13 cellular contexts compared by ENCODE assay signal in genomic region chr7:119256446-119257131, GRCh38.
"Had no signal": no experiment of that assay in that cellular context is flagged by ENCODE, and none has a peak within 500 bp of the region (broad histone marks: within the 10 kb centered on the region; RNA-seq: fewer than 3 reads in every experiment).

No MANE protein-coding gene starts in this region.

- H3K36me3 ChIP-seq: esophagus squamous epithelium, heart right ventricle had no signal

- H3K27ac ChIP-seq: esophagus squamous epithelium, heart right ventricle, parathyroid adenoma, testis had no signal

- DNase-seq: activated CD4-positive, CD25-positive, alpha-beta regulatory T cell; activated T-cell treated with anti-CD3 and anti-CD28 coated beads, Interleukin-2, amount 50 U/mL, for 1 hour; amniotic stem cell; esophagus squamous epithelium; foreskin melanocyte; heart right ventricle; naive B cell; stimulated activated CD4-positive, alpha-beta T cell treated with anti-CD3 and anti-CD28 coated beads, Interleukin-15, amount 100 ng/mL, for 24 hours; stimulated activated CD4-positive, alpha-beta T cell treated with anti-CD3 and anti-CD28 coated beads, Interleukin-4, amount 100 ng/mL, for 24 hours; stimulated activated naive CD8-positive, alpha-beta T cell treated with anti-CD3 and anti-CD28 coated beads, Interleukin-15, amount 100 ng/mL, for 72 hours; testis had no signal

- H3K27me3 ChIP-seq: dorsolateral prefrontal cortex, esophagus squamous epithelium, heart right ventricle, testis had no signal

- ATAC-seq: heart right ventricle; stimulated activated naive CD8-positive, alpha-beta T cell treated with anti-CD3 and anti-CD28 coated beads, Interleukin-15, amount 100 ng/mL, for 72 hours had no signal

- H3K9me3 ChIP-seq: esophagus squamous epithelium, heart right ventricle, testis had no signal

- H3K4me1 ChIP-seq: heart right ventricle, parathyroid adenoma, testis had no signal

- H3K4me3 ChIP-seq: dorsolateral prefrontal cortex, esophagus squamous epithelium, heart right ventricle, testis had no signal
